Comparison of ENCODE assay signal across 9 cellular contexts in the genomic region with DNA sequence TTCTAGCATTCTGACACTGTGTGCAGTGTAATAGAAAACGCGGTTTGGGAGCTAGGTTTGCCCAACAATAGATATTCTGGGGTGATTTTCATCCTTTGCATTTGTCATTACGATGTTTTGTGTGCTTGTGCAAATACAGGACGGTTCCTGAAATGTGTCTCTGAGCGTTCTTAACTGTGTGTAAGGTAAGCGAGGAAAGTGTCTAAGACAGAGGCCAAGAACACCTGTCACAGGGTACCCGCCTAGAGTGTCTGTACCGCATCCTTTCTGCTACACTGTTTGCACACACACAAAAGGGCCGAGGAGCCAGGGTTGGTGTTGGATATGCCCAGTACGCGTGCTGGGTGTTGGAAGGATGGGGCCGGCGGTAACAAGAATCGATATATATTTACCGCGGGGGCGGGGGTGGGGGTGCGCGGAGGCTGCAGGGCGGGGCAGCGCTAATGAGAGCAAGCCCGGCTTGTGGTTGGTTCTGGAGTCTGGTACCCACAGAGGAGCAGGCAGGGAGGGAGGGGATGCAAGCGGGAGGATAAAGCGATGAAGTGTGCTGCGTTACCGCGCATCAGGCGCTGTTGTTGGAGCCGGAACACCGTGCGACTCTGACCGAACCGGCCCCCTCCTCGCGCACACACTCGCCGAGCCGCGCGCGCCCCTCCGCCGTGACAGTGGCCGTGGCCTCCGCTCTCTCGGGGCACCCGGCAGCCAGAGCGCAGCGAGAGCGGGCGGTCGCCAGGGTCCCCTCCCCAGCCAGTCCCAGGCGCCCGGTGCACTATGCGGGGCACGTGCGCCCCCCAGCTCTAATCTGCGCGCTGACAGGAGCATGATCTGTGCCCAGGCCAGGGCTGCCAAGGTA. TPM values are rescaled to one million over a fixed set of nuclear protein-coding genes. Genes with fewer than 3 reads are reported as not detected.
DNase-seq lines count a peak whose midpoint lies in the region; ATAC-seq and TF ChIP-seq lines count a peak whose summit lies in the region.
"Had no signal": no experiment of that assay in that cellular context is flagged by ENCODE, and none has a peak within 500 bp of the region (broad histone marks: within the 10 kb centered on the region; RNA-seq: fewer than 3 reads in every experiment).

A gene (plus strand): TSS at position 560 of the 853 bp plus-strand sequence. CDS start 131,259 bp downstream, outside the sequence.

- H3K4me3 ChIP-seq in GM23248 (peak within 1 kb of the TSS; percentile 70), gastroesophageal sphincter (peak within 1 kb of the TSS; percentile 3 to 49), skeletal muscle cell (ENCODE audit: low read depth, low read length) (peak within 1 kb of the TSS; percentile 50)

- H3K4me3 Mint-ChIP-seq in T-helper 17 cell, result peak within 1 kb of the TSS; percentile 64

- H3K36me3 ChIP-seq in GM23248 (ENCODE audit: low read depth) (no peaks in the 10 kb centered on the region), gastroesophageal sphincter (no peaks in the 10 kb centered on the region)

- no peaks in the 10 kb centered on the region for H3K9me2 ChIP-seq in GM23248 (ENCODE audit: insufficient read depth)

- peak within 1 kb of the TSS; percentile 83 for H3K4me2 ChIP-seq in GM23248 (ENCODE audit: unreplicated experiment)

- TF ChIP-seq EP300 in gastroesophageal sphincter (IDR thresholded peaks at IDR 0.05), result no peak

- peaks cover 22% of the 10 kb centered on the region for H3F3A ChIP-seq in GM23248 (ENCODE audit: insufficient read depth)

- H3K4me1 ChIP-seq in GM23248 (ENCODE audit: insufficient read depth), result peaks cover 16% of the 10 kb centered on the region
- peaks cover 0 to 26% (median 16%) of the 10 kb centered on the region in 3 donors for H3K4me1 ChIP-seq in gastroesophageal sphincter

- H3K9ac ChIP-seq in GM23248, result peak within 1 kb of the TSS; percentile 52; the same call in 1 of the 2 replicates

- WGBS in GM23248 (ENCODE audit: low coverage in 1 of 2, low lambda C conversion rate in 2 of 2, missing lambda C conversion rate in 2 of 2), 2 experiments, result 4 to 6% methylated on average over 40 to 43 of the region's 59 CpGs
- WGBS in gastroesophageal sphincter (ENCODE audit: low coverage in 1 of 2), 2 donors, result 3 to 12% methylated on average over 13 to 20 of the region's 59 CpGs

- H3K79me2 ChIP-seq in GM23248 (ENCODE audit: insufficient read depth), result no peaks in the 10 kb centered on the region

- peak; percentile 35 for DNase-seq in GM23248
- DNase-seq in T-helper 17 cell, result no peak
- DNase-seq in skeletal muscle cell (ENCODE audit: low read depth), result no peak
- no peak for DNase-seq in activated naive CD4-positive, alpha-beta T cell treated with anti-CD3 and anti-CD28 coated beads, Interleukin-2, amount 50 U/mL, for 16 hours
- DNase-seq in NCI-H2107 (lab: John Stamatoyannopoulos, UW), result no peak
- DNase-seq: NK-92 treated with Interleukin-12 subunit alpha and Interleukin-12 subunit beta, amount 100 ng/mL, for 24 hours had no signal

- no peak for TF ChIP-seq POLR2A in gastroesophageal sphincter (IDR thresholded peaks at IDR 0.05)

- no peak for ATAC-seq in T-helper 17 cell
- ATAC-seq in gastroesophageal sphincter, result no peak
- ATAC-seq in HG02852 (IDR thresholded peaks at IDR 0.05; ENCODE audit: unreplicated experiment), result no peak
- no peak for ATAC-seq in HG03108 (IDR thresholded peaks at IDR 0.05; ENCODE audit: unreplicated experiment)

- H3K9me3 ChIP-seq in GM23248 (ENCODE audit: low read depth) (no peaks in the 10 kb centered on the region), T-helper 17 cell (ENCODE audit: control insufficient read depth, low read length, poor library complexity, severe bottlenecking) (no peaks in the 10 kb centered on the region), gastroesophageal sphincter (no peaks in the 10 kb centered on the region)

- in situ Hi-C loops in GM23248 (cut with MboI), result no loop called here

- H3K27me3 ChIP-seq in GM23248 (replicated peaks; ENCODE audit: insufficient read depth) (peaks cover 50% of the 10 kb centered on the region), gastroesophageal sphincter (peaks cover 94% of the 10 kb centered on the region)

- H2AFZ ChIP-seq in GM23248, result peak within 1 kb of the TSS; percentile 77

- TF ChIP-seq CTCF in gastroesophageal sphincter (IDR thresholded peaks at IDR 0.05), result no peak

- H3K27ac ChIP-seq in GM23248, result no peak within 1 kb of the TSS
- no peak within 1 kb of the TSS for H3K27ac ChIP-seq in gastroesophageal sphincter

- H3K4me1 Mint-ChIP-seq in T-helper 17 cell, result peaks cover 15% of the 10 kb centered on the region

- peaks cover 10% of the 10 kb centered on the region for H3K36me3 Mint-ChIP-seq in T-helper 17 cell (ENCODE audit: low read depth)

- H3K27me3 Mint-ChIP-seq in T-helper 17 cell, result peaks cover 77% of the 10 kb centered on the region

- H4K20me1 ChIP-seq in GM23248 (ENCODE audit: insufficient read depth), result no peaks in the 10 kb centered on the region

- H3K27ac Mint-ChIP-seq in T-helper 17 cell, result no peak within 1 kb of the TSS

RNA-seq across cellular contexts. Expression of the gene that starts here (rescaled TPM):
- 4.8 and 8.7 TPM in 2 replicates for total RNA-seq in GM23248 (2014; rRNA removed; shearing (Covaris generic))
- polyA plus RNA-seq in GM23248 (2016; fragmentation: Nextera tagmentation; extraction: Ambion mirVana), result 2.0 and 2.1 TPM in 2 replicates
- not detected for total RNA-seq in T-helper 17 cell
- under 1 TPM in 3 of 4 donors, not detected in 1; 0.04 to 0.31 (median 0.13) TPM for total RNA-seq in gastroesophageal sphincter
